In genomic region chr10:31581741-31582323, GRCh38 we compare ENCODE assay signal across 9 cellular contexts.
DNase-seq lines count a peak whose midpoint lies in the region; ATAC-seq and TF ChIP-seq lines count a peak whose summit lies in the region.
"Had no signal": no experiment of that assay in that cellular context is flagged by ENCODE, and none has a peak within 500 bp of the region (broad histone marks: within the 10 kb centered on the region; RNA-seq: fewer than 3 reads in every experiment).

No MANE protein-coding gene starts in this region.

- peaks cover 6% of the 10 kb centered on the region for H3K27me3 Mint-ChIP-seq in activated CD8-positive, alpha-beta T cell treated with anti-CD3 and anti-CD28 coated beads for 36 hours
- peaks cover 2% of the 10 kb centered on the region for H3K27me3 Mint-ChIP-seq in activated CD8-positive, alpha-beta T cell treated with anti-CD3 and anti-CD28 coated beads, Interleukin-2, amount 10 ng/mL, durations not matched to agents 7 days and 5 days (ENCODE audit: low read depth)
- no peaks in the 10 kb centered on the region for H3K27me3 Mint-ChIP-seq in activated T-helper 1 cell treated with anti-CD3 and anti-CD28 coated beads, Interleukin-12 subunit alpha, Interleukin-12 subunit beta, Interleukin-2, Interleukin-4 antibody, amounts not matched to agents 30 ng/mL and 10 ng/mL and 1 ng/mL, durations not matched to agents 14 hours and 24 hours and 36 hours (ENCODE audit: insufficient read depth)

- H3K4me1 ChIP-seq in stomach = peaks cover 12 to 37% (median 20%) of the 10 kb centered on the region in 4 donors

- no peak overlapping the region for H3K4me3 Mint-ChIP-seq in activated CD8-positive, alpha-beta T cell treated with anti-CD3 and anti-CD28 coated beads for 36 hours
- H3K4me3 Mint-ChIP-seq in activated CD8-positive, alpha-beta T cell treated with anti-CD3 and anti-CD28 coated beads, Interleukin-2, amount 10 ng/mL, durations not matched to agents 7 days and 5 days = no peak overlapping the region
- H3K4me3 Mint-ChIP-seq in activated T-helper 1 cell treated with anti-CD3 and anti-CD28 coated beads, Interleukin-12 subunit alpha, Interleukin-12 subunit beta, Interleukin-2, Interleukin-4 antibody, amounts not matched to agents 30 ng/mL and 10 ng/mL and 1 ng/mL, durations not matched to agents 14 hours and 24 hours and 36 hours = peak overlapping the region; percentile 5
- H3K4me3 Mint-ChIP-seq: H9 had no signal

- no peak for DNase-seq in activated CD8-positive, alpha-beta T cell treated with anti-CD3 and anti-CD28 coated beads for 36 hours
- no peak for DNase-seq in activated CD8-positive, alpha-beta T cell treated with anti-CD3 and anti-CD28 coated beads, Interleukin-2, amount 10 ng/mL, durations not matched to agents 7 days and 5 days
- DNase-seq in activated T-helper 1 cell treated with anti-CD3 and anti-CD28 coated beads, Interleukin-12 subunit alpha, Interleukin-12 subunit beta, Interleukin-2, Interleukin-4 antibody, amounts not matched to agents 30 ng/mL and 10 ng/mL and 1 ng/mL, durations not matched to agents 14 hours and 24 hours and 36 hours (ENCODE audit: low spot score) = no peak
- DNase-seq in stomach (no peak), NCI-H1930 (lab: John Stamatoyannopoulos, UW) (no peak), cerebellar cortex (ENCODE audit: low spot score) (no peak), anterior cingulate cortex (lab: John Stamatoyannopoulos, UW) (no peak)
- DNase-seq: H9 had no signal

- peak; percentile 52 for ATAC-seq in activated CD8-positive, alpha-beta T cell treated with anti-CD3 and anti-CD28 coated beads for 36 hours
- no peak for ATAC-seq in activated CD8-positive, alpha-beta T cell treated with anti-CD3 and anti-CD28 coated beads, Interleukin-2, amount 10 ng/mL, durations not matched to agents 7 days and 5 days
- ATAC-seq in HG03060 (IDR thresholded peaks at IDR 0.05; ENCODE audit: low read depth, unreplicated experiment) = peak; percentile 89

- intact Hi-C loops in activated CD8-positive, alpha-beta T cell treated with anti-CD3 and anti-CD28 coated beads for 36 hours (cut with micrococcal nuclease) = no loop called here
- intact Hi-C loops in activated T-helper 1 cell treated with anti-CD3 and anti-CD28 coated beads, Interleukin-12 subunit alpha, Interleukin-12 subunit beta, Interleukin-2, Interleukin-4 antibody, amounts not matched to agents 30 ng/mL and 10 ng/mL and 1 ng/mL, durations not matched to agents 14 hours and 24 hours and 36 hours (cut with micrococcal nuclease) = loop anchor here (1.0 kb wide), 1 partner anchor 11 kb away; no protein-coding TSS in a partner anchor
- intact Hi-C loops in stomach (cut with DNase I; ENCODE audit: low total_unique reads) = no loop called here

- no peak for TF ChIP-seq EP300 in stomach (IDR thresholded peaks at IDR 0.05)

- 62 to 74% (median 68%) methylated on average over 9 of the region's 9 CpGs for WGBS in stomach, 5 donors

- no peaks in the 10 kb centered on the region for H3K27me3 ChIP-seq in stomach

- H3K4me1 Mint-ChIP-seq in activated CD8-positive, alpha-beta T cell treated with anti-CD3 and anti-CD28 coated beads for 36 hours (ENCODE audit: low read depth) = peaks cover 19% of the 10 kb centered on the region
- H3K4me1 Mint-ChIP-seq in activated CD8-positive, alpha-beta T cell treated with anti-CD3 and anti-CD28 coated beads, Interleukin-2, amount 10 ng/mL, durations not matched to agents 7 days and 5 days (ENCODE audit: low read depth) = peaks cover 3% of the 10 kb centered on the region
- peaks cover 23% of the 10 kb centered on the region for H3K4me1 Mint-ChIP-seq in activated T-helper 1 cell treated with anti-CD3 and anti-CD28 coated beads, Interleukin-12 subunit alpha, Interleukin-12 subunit beta, Interleukin-2, Interleukin-4 antibody, amounts not matched to agents 30 ng/mL and 10 ng/mL and 1 ng/mL, durations not matched to agents 14 hours and 24 hours and 36 hours (ENCODE audit: low read depth)

- peaks cover 3% of the 10 kb centered on the region for H3K9me3 Mint-ChIP-seq in activated CD8-positive, alpha-beta T cell treated with anti-CD3 and anti-CD28 coated beads for 36 hours
- H3K9me3 Mint-ChIP-seq in activated CD8-positive, alpha-beta T cell treated with anti-CD3 and anti-CD28 coated beads, Interleukin-2, amount 10 ng/mL, durations not matched to agents 7 days and 5 days (ENCODE audit: insufficient read depth) = no peaks in the 10 kb centered on the region
- H3K9me3 Mint-ChIP-seq in activated T-helper 1 cell treated with anti-CD3 and anti-CD28 coated beads, Interleukin-12 subunit alpha, Interleukin-12 subunit beta, Interleukin-2, Interleukin-4 antibody, amounts not matched to agents 30 ng/mL and 10 ng/mL and 1 ng/mL, durations not matched to agents 14 hours and 24 hours and 36 hours = no peaks in the 10 kb centered on the region

- TF ChIP-seq CTCF in activated CD8-positive, alpha-beta T cell treated with anti-CD3 and anti-CD28 coated beads for 36 hours (IDR thresholded peaks at IDR 0.05) = no peak
- TF ChIP-seq CTCF in stomach (IDR thresholded peaks at IDR 0.05) = no peak

- CTCF ChIA-PET in activated CD8-positive, alpha-beta T cell treated with anti-CD3 and anti-CD28 coated beads for 36 hours (lab: Charles Lee) = interaction anchor here (1.1 kb wide), 1 partner anchor 66 kb away, joined by 3 read pairs; no protein-coding TSS in a partner anchor
- CTCF ChIA-PET in activated CD8-positive, alpha-beta T cell treated with anti-CD3 and anti-CD28 coated beads, Interleukin-2, amount 10 ng/mL, durations not matched to agents 7 days and 5 days (lab: Charles Lee) = interaction anchor here (1.7 kb wide), 1 partner anchor 13 kb away, joined by 4 read pairs; no protein-coding TSS in a partner anchor

- H3K4me3 ChIP-seq in stomach = no peak overlapping the region

- POLR2A ChIA-PET in activated CD8-positive, alpha-beta T cell treated with anti-CD3 and anti-CD28 coated beads for 36 hours (lab: Charles Lee) = no interaction called here
- POLR2A ChIA-PET in activated CD8-positive, alpha-beta T cell treated with anti-CD3 and anti-CD28 coated beads, Interleukin-2, amount 10 ng/mL, durations not matched to agents 7 days and 5 days (lab: Charles Lee) = no interaction called here

- TF ChIP-seq POLR2A in stomach (IDR thresholded peaks at IDR 0.05) = no peak

- H3K27ac ChIP-seq in stomach = peak overlapping the region in 3 of 5 donors; percentile 15 to 69 (median 27)

- H3K36me3 ChIP-seq in stomach = no peaks in the 10 kb centered on the region

- peaks cover 0 to 6% (median 0%) of the 10 kb centered on the region in 4 donors for H3K9me3 ChIP-seq in stomach

- H3K36me3 Mint-ChIP-seq in activated CD8-positive, alpha-beta T cell treated with anti-CD3 and anti-CD28 coated beads for 36 hours (ENCODE audit: low read depth) = no peaks in the 10 kb centered on the region
- H3K36me3 Mint-ChIP-seq in activated CD8-positive, alpha-beta T cell treated with anti-CD3 and anti-CD28 coated beads, Interleukin-2, amount 10 ng/mL, durations not matched to agents 7 days and 5 days (ENCODE audit: low read depth) = no peaks in the 10 kb centered on the region
- no peaks in the 10 kb centered on the region for H3K36me3 Mint-ChIP-seq in activated T-helper 1 cell treated with anti-CD3 and anti-CD28 coated beads, Interleukin-12 subunit alpha, Interleukin-12 subunit beta, Interleukin-2, Interleukin-4 antibody, amounts not matched to agents 30 ng/mL and 10 ng/mL and 1 ng/mL, durations not matched to agents 14 hours and 24 hours and 36 hours (ENCODE audit: low read depth)

- peak overlapping the region; percentile 22 for H3K27ac Mint-ChIP-seq in activated CD8-positive, alpha-beta T cell treated with anti-CD3 and anti-CD28 coated beads for 36 hours
- H3K27ac Mint-ChIP-seq in activated CD8-positive, alpha-beta T cell treated with anti-CD3 and anti-CD28 coated beads, Interleukin-2, amount 10 ng/mL, durations not matched to agents 7 days and 5 days = no peak overlapping the region
- H3K27ac Mint-ChIP-seq in activated T-helper 1 cell treated with anti-CD3 and anti-CD28 coated beads, Interleukin-12 subunit alpha, Interleukin-12 subunit beta, Interleukin-2, Interleukin-4 antibody, amounts not matched to agents 30 ng/mL and 10 ng/mL and 1 ng/mL, durations not matched to agents 14 hours and 24 hours and 36 hours = peak overlapping the region; percentile 21
- H3K27ac Mint-ChIP-seq: H9 had no signal
